In the genomic region with DNA sequence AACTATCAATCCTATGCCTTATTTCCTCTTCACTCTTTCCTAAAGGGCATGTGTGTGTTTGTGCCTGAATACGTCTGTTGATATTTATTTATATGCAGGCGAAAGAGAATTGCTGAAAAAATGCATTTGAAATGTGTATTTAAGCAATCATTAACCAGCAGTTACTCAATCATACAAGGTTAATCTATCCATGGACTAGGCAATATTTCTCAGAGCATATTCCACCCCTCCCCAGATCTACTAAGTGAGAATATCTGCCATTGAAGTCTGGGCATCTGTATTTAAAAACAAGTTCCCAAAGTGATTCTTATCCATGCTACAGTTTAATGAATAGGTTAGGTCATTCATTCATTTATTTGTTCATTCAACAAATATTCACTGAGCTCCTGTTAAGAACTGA, we compare ENCODE assay signal across 8 cellular contexts.
"Had no signal": no experiment of that assay in that cellular context is flagged by ENCODE, and none has a peak within 500 bp of the region (broad histone marks: within the 10 kb centered on the region; RNA-seq: fewer than 3 reads in every experiment).

No MANE protein-coding gene starts in this region.

- H3K4me3 ChIP-seq: GM12878 had no signal

- FAIRE-seq: G401.6, GM12878, GM12891, GM12892, GM18507, GM19239 had no signal

- ATAC-seq: GM12878 had no signal

- DNase-seq: GDM1, GF-D8 had no signal
